In the genomic region with DNA sequence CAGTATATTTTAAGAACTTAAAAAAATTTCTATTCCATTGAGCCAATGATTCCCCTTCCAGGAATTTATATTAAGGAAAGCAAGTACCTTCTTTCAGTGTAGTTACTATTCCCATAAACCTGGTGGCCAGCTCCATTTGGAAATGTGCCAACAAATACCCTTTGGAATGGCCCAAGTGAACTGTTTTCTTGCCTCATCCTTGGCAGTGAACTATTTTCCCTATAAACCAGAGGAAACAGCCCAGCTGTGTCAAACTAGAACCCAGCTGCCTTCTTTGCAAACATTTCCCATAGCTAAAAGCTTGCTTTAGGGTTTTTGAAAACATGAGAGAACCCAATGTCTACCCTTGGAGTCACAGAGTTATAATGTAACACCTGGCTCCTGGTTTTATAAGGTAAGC, we compare ENCODE assay signal across 26 cellular contexts.
A peak's percentile ranks its signal among the peaks of the same experiment; 100 is the strongest.
DNase-seq lines count a peak whose midpoint lies in the region; ATAC-seq and TF ChIP-seq lines count a peak whose summit lies in the region.
"Had no signal": no experiment of that assay in that cellular context is flagged by ENCODE, and none has a peak within 500 bp of the region (broad histone marks: within the 10 kb centered on the region; RNA-seq: fewer than 3 reads in every experiment).

No MANE protein-coding gene starts in this region.

- intact Hi-C loops in left ventricle myocardium superior (cut with micrococcal nuclease): no loop called here

- H3K27ac ChIP-seq in cardiac muscle cell: no peak overlapping the region
- no peak overlapping the region for H3K27ac ChIP-seq in right atrium auricular region
- H3K27ac ChIP-seq: foreskin keratinocyte, neural progenitor cell, prostate gland had no signal

- H3K27ac Mint-ChIP-seq in WTC11: no peak overlapping the region
- H3K27ac Mint-ChIP-seq: activated CD4-positive, alpha-beta T cell treated with anti-CD3 and anti-CD28 coated beads for 36 hours; activated naive CD4-positive, alpha-beta T cell treated with anti-CD3 and anti-CD28 coated beads for 36 hours; CD8-positive, alpha-beta T cell; neural progenitor cell had no signal

- H3K4me3 ChIP-seq in cardiac muscle cell (no peak overlapping the region), right atrium auricular region (no peak overlapping the region)
- H3K4me3 ChIP-seq: neural progenitor cell, prostate gland had no signal

- peaks cover 4% of the 10 kb centered on the region for H3K4me1 Mint-ChIP-seq in WTC11
- H3K4me1 Mint-ChIP-seq: activated CD4-positive, alpha-beta T cell treated with anti-CD3 and anti-CD28 coated beads for 36 hours; central memory CD8-positive, alpha-beta T cell; neural progenitor cell had no signal

- DNase-seq in cardiac muscle cell (ENCODE audit: low read depth in 1 of 2, low spot score in 1 of 2) (peak; percentile 6 to 9), right atrium auricular region (ENCODE audit: low spot score) (no peak), NCI-H446 (lab: John Stamatoyannopoulos, UW) (peak; percentile 52 to 91), left ventricle myocardium superior (no peak), GM03348 (ENCODE audit: low spot score) (no peak), WTC11 (ENCODE audit: low spot score) (no peak)
- DNase-seq: activated CD4-positive, alpha-beta T cell treated with anti-CD3 and anti-CD28 coated beads for 36 hours; activated CD8-positive, alpha-beta memory T cell treated with anti-CD3 and anti-CD28 coated beads for 24 hours; activated naive CD4-positive, alpha-beta T cell treated with anti-CD3 and anti-CD28 coated beads for 36 hours; activated T-cell treated with anti-CD3 and anti-CD28 coated beads, Interleukin-2, amount 50 U/mL, for 4 hours; amygdala; CD8-positive, alpha-beta T cell; foreskin keratinocyte; Karpas-422; NCI-H1092 treated with DMSO at 0.1 percent for 48 hours; NCI-H2081 treated with DMSO at 0.1 percent for 48 hours; NCI-H526; small intestine; stimulated activated CD4-positive, alpha-beta T cell treated with anti-CD3 and anti-CD28 coated beads, Interleukin-4, amount 100 ng/mL, for 1 hour; stimulated activated naive CD4-positive, alpha-beta T cell treated with Interleukin-2 at 50 U/mL for 16 hours; SW 1271 had no signal

- no peaks in the 10 kb centered on the region for H3K36me3 ChIP-seq in cardiac muscle cell
- H3K36me3 ChIP-seq in right atrium auricular region: no peaks in the 10 kb centered on the region
- H3K36me3 ChIP-seq: neural progenitor cell, prostate gland had no signal

- H3K27me3 Mint-ChIP-seq in WTC11 (ENCODE audit: low read depth): no peaks in the 10 kb centered on the region
- H3K27me3 Mint-ChIP-seq: activated CD4-positive, alpha-beta T cell treated with anti-CD3 and anti-CD28 coated beads for 36 hours; central memory CD8-positive, alpha-beta T cell had no signal

- H3K4me1 ChIP-seq in cardiac muscle cell (ENCODE audit: low read depth) (peaks cover 8% of the 10 kb centered on the region), right atrium auricular region (peaks cover 0 to 14% of the 10 kb centered on the region in 2 donors)
- H3K4me1 ChIP-seq: foreskin keratinocyte, neural progenitor cell, prostate gland had no signal

- H3K27me3 ChIP-seq in cardiac muscle cell: no peaks in the 10 kb centered on the region
- H3K27me3 ChIP-seq in right atrium auricular region: no peaks in the 10 kb centered on the region
- H3K27me3 ChIP-seq: foreskin keratinocyte, neural progenitor cell had no signal

- H3K9me3 ChIP-seq in cardiac muscle cell (ENCODE audit: low read depth): no peaks in the 10 kb centered on the region
- no peaks in the 10 kb centered on the region for H3K9me3 ChIP-seq in right atrium auricular region
- H3K9me3 ChIP-seq: prostate gland had no signal

- POLR2A ChIA-PET in WTC11 (lab: Charles Lee): no interaction called here

- CTCF ChIA-PET in WTC11 (lab: Charles Lee): interaction anchor here (1.0 to 1.3 kb wide), 2 partner anchors 11 to 252 kb away, joined by 3 read pairs; no protein-coding TSS in a partner anchor

- H3K4me3 Mint-ChIP-seq in WTC11: no peak overlapping the region
- H3K4me3 Mint-ChIP-seq: activated CD4-positive, alpha-beta T cell treated with anti-CD3 and anti-CD28 coated beads for 36 hours; activated naive CD4-positive, alpha-beta T cell treated with anti-CD3 and anti-CD28 coated beads for 36 hours; activated T-cell treated with anti-CD3 and anti-CD28 coated beads, Interleukin-2, amount 50 U/mL, for 4 hours; CD8-positive, alpha-beta T cell; central memory CD8-positive, alpha-beta T cell; neural progenitor cell had no signal

- H3K9me3 Mint-ChIP-seq in WTC11: no peaks in the 10 kb centered on the region
- H3K9me3 Mint-ChIP-seq: activated naive CD4-positive, alpha-beta T cell treated with anti-CD3 and anti-CD28 coated beads for 36 hours; CD8-positive, alpha-beta T cell; neural progenitor cell had no signal

- no peak for TF ChIP-seq CTCF in cardiac muscle cell (IDR thresholded peaks at IDR 0.05; ENCODE audit: low read depth, low read length)
- TF ChIP-seq CTCF in right atrium auricular region (IDR thresholded peaks at IDR 0.05): no peak
- no peak for TF ChIP-seq CTCF in WTC11 (IDR thresholded peaks at IDR 0.05)

- peak; percentile 61 for ATAC-seq in left ventricle myocardium superior
- ATAC-seq in WTC11: no peak
- no peak for ATAC-seq in GM21528 (IDR thresholded peaks at IDR 0.05; ENCODE audit: low FRiP score, unreplicated experiment)
- ATAC-seq in GM18511 (IDR thresholded peaks at IDR 0.05; ENCODE audit: unreplicated experiment): no peak
- ATAC-seq: activated CD4-positive, alpha-beta T cell treated with anti-CD3 and anti-CD28 coated beads for 36 hours; activated T-cell treated with anti-CD3 and anti-CD28 coated beads, Interleukin-2, amount 50 U/mL, for 4 hours; CD8-positive, alpha-beta T cell; foreskin keratinocyte had no signal

- H3K36me3 Mint-ChIP-seq in WTC11: no peaks in the 10 kb centered on the region
- H3K36me3 Mint-ChIP-seq: CD8-positive, alpha-beta T cell; neural progenitor cell had no signal

TF ChIP-seq in WTC11, 78 proteins besides CTCF, POLR2A, EP300 and RAD21:
- TF ChIP-seq KAT7 (CRISPR knock-in tag; IDR thresholded peaks at IDR 0.05; ENCODE audit: borderline replicate concordance): no peak
- TF ChIP-seq ZNF232 (CRISPR knock-in tag; IDR thresholded peaks at IDR 0.05): no peak
- TF ChIP-seq, protein P1, sequence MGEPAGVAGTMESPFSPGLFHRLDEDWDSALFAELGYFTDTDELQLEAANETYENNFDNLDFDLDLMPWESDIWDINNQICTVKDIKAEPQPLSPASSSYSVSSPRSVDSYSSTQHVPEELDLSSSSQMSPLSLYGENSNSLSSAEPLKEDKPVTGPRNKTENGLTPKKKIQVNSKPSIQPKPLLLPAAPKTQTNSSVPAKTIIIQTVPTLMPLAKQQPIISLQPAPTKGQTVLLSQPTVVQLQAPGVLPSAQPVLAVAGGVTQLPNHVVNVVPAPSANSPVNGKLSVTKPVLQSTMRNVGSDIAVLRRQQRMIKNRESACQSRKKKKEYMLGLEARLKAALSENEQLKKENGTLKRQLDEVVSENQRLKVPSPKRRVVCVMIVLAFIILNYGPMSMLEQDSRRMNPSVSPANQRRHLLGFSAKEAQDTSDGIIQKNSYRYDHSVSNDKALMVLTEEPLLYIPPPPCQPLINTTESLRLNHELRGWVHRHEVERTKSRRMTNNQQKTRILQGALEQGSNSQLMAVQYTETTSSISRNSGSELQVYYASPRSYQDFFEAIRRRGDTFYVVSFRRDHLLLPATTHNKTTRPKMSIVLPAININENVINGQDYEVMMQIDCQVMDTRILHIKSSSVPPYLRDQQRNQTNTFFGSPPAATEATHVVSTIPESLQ (CRISPR knock-in tag; IDR thresholded peaks at IDR 0.05): no peak
- TF ChIP-seq ZNF263 (CRISPR knock-in tag; IDR thresholded peaks at IDR 0.05; ENCODE audit: low read depth): no peak
- no peak for TF ChIP-seq ZNF416 (CRISPR knock-in tag; IDR thresholded peaks at IDR 0.05)
- TF ChIP-seq, protein P2, sequence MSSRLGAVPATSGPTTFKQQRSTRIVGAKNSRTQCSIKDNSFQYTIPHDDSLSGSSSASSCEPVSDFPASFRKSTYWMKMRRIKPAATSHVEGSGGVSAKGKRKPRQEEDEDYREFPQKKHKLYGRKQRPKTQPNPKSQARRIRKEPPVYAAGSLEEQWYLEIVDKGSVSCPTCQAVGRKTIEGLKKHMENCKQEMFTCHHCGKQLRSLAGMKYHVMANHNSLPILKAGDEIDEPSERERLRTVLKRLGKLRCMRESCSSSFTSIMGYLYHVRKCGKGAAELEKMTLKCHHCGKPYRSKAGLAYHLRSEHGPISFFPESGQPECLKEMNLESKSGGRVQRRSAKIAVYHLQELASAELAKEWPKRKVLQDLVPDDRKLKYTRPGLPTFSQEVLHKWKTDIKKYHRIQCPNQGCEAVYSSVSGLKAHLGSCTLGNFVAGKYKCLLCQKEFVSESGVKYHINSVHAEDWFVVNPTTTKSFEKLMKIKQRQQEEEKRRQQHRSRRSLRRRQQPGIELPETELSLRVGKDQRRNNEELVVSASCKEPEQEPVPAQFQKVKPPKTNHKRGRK (CRISPR knock-in tag; IDR thresholded peaks at IDR 0.05; ENCODE audit: borderline replicate concordance): no peak

Comparison
In these comparisons a context has a peak if more than half of its experiments do, and no peak if none do; other contexts are left out.
1. DNase-seq: peak in cardiac muscle cell (2 of 2) and NCI-H446 (2 of 2); none in right atrium auricular region (single experiment), left ventricle myocardium superior (single experiment), GM03348 (single experiment) and WTC11 (single experiment).